1 cellular context compared by ENCODE assay signal in genomic region chr2:128321421-128321775, GRCh38.
TF ChIP-seq lines count a peak whose summit lies in the region.

No MANE protein-coding gene starts in this region.

TF ChIP-seq in IMR-90, 13 proteins besides CTCF, POLR2A, EP300 and RAD21 (continued from another document):
- TF ChIP-seq USF2 (IDR thresholded peaks at IDR 0.05; ENCODE audit: low read depth, low read length) (no peak), FOS (IDR thresholded peaks at IDR 0.05; ENCODE audit: low read depth, low read length) (no peak)
